ENCODE assay signal across 29 cellular contexts in genomic region chr6:5014072-5014561, GRCh38.
"Had no signal": no experiment of that assay in that cellular context is flagged by ENCODE, and none has a peak within 500 bp of the region (broad histone marks: within the 10 kb centered on the region; RNA-seq: fewer than 3 reads in every experiment).

No MANE protein-coding gene starts in this region.

- H3K4me1 Mint-ChIP-seq: stimulated activated effector memory CD8-positive, alpha-beta T cell treated with anti-CD3 and anti-CD28 coated beads, Interleukin-12 subunit alpha, Interleukin-12 subunit beta, amount 100 ng/mL, for 72 hours; stimulated activated memory B cell treated with anti-CD40 and anti-IgM and Interleukin-4, amounts not matched to agents 10 μg/mL and 1 μg/mL and 100 μg/mL, for 72 hours; stimulated activated naive B cell treated with anti-CD40 and anti-IgM and Interleukin-4, amounts not matched to agents 10 μg/mL and 1 μg/mL and 100 μg/mL, for 72 hours; stimulated activated naive CD8-positive, alpha-beta T cell treated with anti-CD3 and anti-CD28 coated beads, Interleukin-15, amount 100 ng/mL, for 72 hours had no signal

- H3K27me3 Mint-ChIP-seq: stimulated activated naive B cell treated with anti-CD40 and anti-IgM and Interleukin-4, amounts not matched to agents 10 μg/mL and 1 μg/mL and 100 μg/mL, for 72 hours; stimulated activated naive CD8-positive, alpha-beta T cell treated with anti-CD3 and anti-CD28 coated beads, Interleukin-15, amount 100 ng/mL, for 72 hours; stimulated activated naive CD8-positive, alpha-beta T cell treated with anti-CD3 and anti-CD28 coated beads, Interleukin-15, Interleukin-2, amounts not matched to agents 100 ng/mL and 50 ng/mL, for 24 hours; type B pancreatic cell had no signal

- H3K4me1 ChIP-seq: stomach, suprapubic skin, testis, thyroid gland, tibial artery, tibial nerve, transverse colon, upper lobe of left lung, upper lobe of right lung, uterus, vagina had no signal

- H3K4me3 Mint-ChIP-seq: stimulated activated effector memory CD8-positive, alpha-beta T cell treated with anti-CD3 and anti-CD28 coated beads, Interleukin-12 subunit alpha, Interleukin-12 subunit beta, amount 100 ng/mL, for 72 hours; stimulated activated memory B cell treated with anti-CD40 and anti-IgM and Interleukin-4, amounts not matched to agents 10 μg/mL and 1 μg/mL and 100 μg/mL, for 72 hours; stimulated activated naive B cell treated with anti-CD40 and anti-IgM and Interleukin-4, amounts not matched to agents 10 μg/mL and 1 μg/mL and 100 μg/mL, for 72 hours; stimulated activated naive CD8-positive, alpha-beta T cell treated with anti-CD3 and anti-CD28 coated beads, Interleukin-15, amount 100 ng/mL, for 72 hours; stimulated activated naive CD8-positive, alpha-beta T cell treated with anti-CD3 and anti-CD28 coated beads, Interleukin-15, Interleukin-2, amounts not matched to agents 100 ng/mL and 50 ng/mL, for 24 hours; type B pancreatic cell had no signal

- H3K27ac ChIP-seq: stomach, suprapubic skin, testis, thoracic aorta, thyroid gland, tibial artery, tibial nerve, transverse colon, upper lobe of left lung, upper lobe of right lung, vagina had no signal

- H3K9me3 ChIP-seq: suprapubic skin, testis, thyroid gland, transverse colon, uterus, vagina had no signal

- DNase-seq: stimulated activated CD4-positive, alpha-beta T cell treated with anti-CD3 and anti-CD28 coated beads, Interleukin-2, amount 100 ng/mL, for 48 hours; stimulated activated CD4-positive, alpha-beta T cell treated with anti-CD3 and anti-CD28 coated beads, Interleukin-4, amount 100 ng/mL, for 1 hour; stimulated activated CD4-positive, alpha-beta T cell treated with anti-CD3 and anti-CD28 coated beads, Interleukin-4, amount 100 ng/mL, for 24 hours; stimulated activated CD4-positive, alpha-beta T cell treated with anti-CD3 and anti-CD28 coated beads, Interleukin-4, amount 100 ng/mL, for 4 hours; stimulated activated CD8-positive, alpha-beta memory T cell treated with anti-CD3 and anti-CD28 coated beads, Interleukin-4, amount 100 ng/mL, for 48 hours; stimulated activated naive B cell treated with anti-CD40 and anti-IgM and Interleukin-4, amounts not matched to agents 10 μg/mL and 1 μg/mL and 100 μg/mL, for 72 hours; stimulated activated naive CD4-positive, alpha-beta T cell; stimulated activated naive CD4-positive, alpha-beta T cell treated with Interleukin-2 at 50 U/mL for 16 hours; stimulated activated naive CD8-positive, alpha-beta T cell treated with anti-CD3 and anti-CD28 coated beads, Interleukin-15, amount 100 ng/mL, for 72 hours; stimulated activated naive CD8-positive, alpha-beta T cell treated with anti-CD3 and anti-CD28 coated beads, Interleukin-15, Interleukin-2, amounts not matched to agents 100 U/mL and 50 U/mL, for 24 hours; stomach; substantia nigra; testis; thyroid gland; tibial artery; transverse colon; trophoblast cell; upper lobe of left lung; upper lobe of right lung; uterus had no signal

- ATAC-seq: stimulated activated effector memory CD8-positive, alpha-beta T cell treated with anti-CD3 and anti-CD28 coated beads, Interleukin-12 subunit alpha, Interleukin-12 subunit beta, amount 100 ng/mL, for 72 hours; stimulated activated memory B cell treated with anti-CD40 and anti-IgM and Interleukin-4, amounts not matched to agents 10 μg/mL and 1 μg/mL and 100 μg/mL, for 72 hours; stimulated activated naive B cell treated with anti-CD40 and anti-IgM and Interleukin-4, amounts not matched to agents 10 μg/mL and 1 μg/mL and 100 μg/mL, for 72 hours; stimulated activated naive CD8-positive, alpha-beta T cell treated with anti-CD3 and anti-CD28 coated beads, Interleukin-15, amount 100 ng/mL, for 72 hours; stimulated activated naive CD8-positive, alpha-beta T cell treated with anti-CD3 and anti-CD28 coated beads, Interleukin-15, Interleukin-2, amounts not matched to agents 100 U/mL and 50 U/mL, for 24 hours; upper lobe of right lung had no signal

- H3K27me3 ChIP-seq: stomach, suprapubic skin, testis, thyroid gland, tibial artery, tibial nerve, transverse colon, upper lobe of left lung, upper lobe of right lung, uterus, vagina had no signal

- H3K36me3 Mint-ChIP-seq: stimulated activated effector memory CD8-positive, alpha-beta T cell treated with anti-CD3 and anti-CD28 coated beads, Interleukin-12 subunit alpha, Interleukin-12 subunit beta, amount 100 ng/mL, for 72 hours; type B pancreatic cell had no signal

- H3K9me3 Mint-ChIP-seq: type B pancreatic cell had no signal

- H3K27ac Mint-ChIP-seq: stimulated activated effector memory CD8-positive, alpha-beta T cell treated with anti-CD3 and anti-CD28 coated beads, Interleukin-12 subunit alpha, Interleukin-12 subunit beta, amount 100 ng/mL, for 72 hours; stimulated activated memory B cell treated with anti-CD40 and anti-IgM and Interleukin-4, amounts not matched to agents 10 μg/mL and 1 μg/mL and 100 μg/mL, for 72 hours; stimulated activated naive B cell treated with anti-CD40 and anti-IgM and Interleukin-4, amounts not matched to agents 10 μg/mL and 1 μg/mL and 100 μg/mL, for 72 hours; stimulated activated naive CD8-positive, alpha-beta T cell treated with anti-CD3 and anti-CD28 coated beads, Interleukin-15, amount 100 ng/mL, for 72 hours; stimulated activated naive CD8-positive, alpha-beta T cell treated with anti-CD3 and anti-CD28 coated beads, Interleukin-15, Interleukin-2, amounts not matched to agents 100 ng/mL and 50 ng/mL, for 24 hours; type B pancreatic cell had no signal

- FAIRE-seq: urothelium cell line had no signal

- H3K4me3 ChIP-seq: stomach, suprapubic skin, testis, thoracic aorta, thyroid gland, tibial artery, tibial nerve, transverse colon, upper lobe of left lung, upper lobe of right lung, uterus, vagina had no signal

- H3K36me3 ChIP-seq: stomach, suprapubic skin, thoracic aorta, thyroid gland, tibial artery, transverse colon, upper lobe of left lung, upper lobe of right lung, uterus, vagina had no signal
